9 cellular contexts compared by ENCODE assay signal in the genomic region with DNA sequence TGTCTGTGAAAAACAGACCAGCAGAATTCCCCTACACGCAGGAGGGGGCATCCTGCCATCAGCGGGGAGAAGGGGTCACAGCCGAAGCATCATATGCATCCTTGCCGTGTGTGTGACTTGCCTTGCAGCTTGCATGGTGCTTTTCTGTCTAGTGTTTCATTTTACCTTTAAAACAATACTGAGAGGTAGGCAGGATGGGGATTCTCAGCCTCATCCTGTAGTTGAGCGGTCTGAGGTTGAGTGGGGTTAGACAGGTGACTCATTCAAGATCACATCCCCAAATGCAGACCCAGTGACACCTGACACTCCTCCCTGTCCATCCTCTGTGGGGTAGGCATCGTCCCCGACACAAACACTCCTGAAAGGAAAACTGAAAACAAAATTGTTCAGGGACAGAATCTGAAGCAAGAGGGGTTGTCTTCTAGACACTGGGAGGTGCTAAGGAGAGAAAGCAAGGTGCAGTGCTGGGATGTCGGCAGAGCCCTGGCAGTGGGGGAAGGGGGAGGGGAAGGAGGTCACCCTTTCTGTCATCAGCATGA. TPM values are rescaled to one million over a fixed set of nuclear protein-coding genes. Genes with fewer than 3 reads are reported as not detected.
DNase-seq lines count a peak whose midpoint lies in the region; ATAC-seq, FAIRE-seq and TF ChIP-seq lines count a peak whose summit lies in the region.
"Had no signal": no experiment of that assay in that cellular context is flagged by ENCODE, and none has a peak within 500 bp of the region (broad histone marks: within the 10 kb centered on the region; RNA-seq: fewer than 3 reads in every experiment).

No MANE protein-coding gene starts in this region.

- H3K27ac ChIP-seq in testis (no peak overlapping the region), kidney (ENCODE audit: low read depth in 2 of 2, low read length in 2 of 2) (no peak overlapping the region), substantia nigra (ENCODE audit: low read depth, low read length, poor library complexity, severe bottlenecking) (no peak overlapping the region)
- H3K27ac ChIP-seq: epithelial cell of prostate had no signal

- no peak for FAIRE-seq in kidney (lab: Jason Lieb, UNC)

- no peaks in the 10 kb centered on the region for H3K9me3 ChIP-seq in testis
- no peaks in the 10 kb centered on the region for H3K9me3 ChIP-seq in kidney (ENCODE audit: control insufficient read depth in 1 of 2, low read length in 2 of 2)

- intact Hi-C loops in testis (cut with DNase I; ENCODE audit: low total_unique reads) (no loop called here), kidney (cut with DNase I) (no loop called here)

- H3K36me3 Mint-ChIP-seq in activated T-cell treated with anti-CD3 and anti-CD28 coated beads, Interleukin-2, amount 50 U/mL, for 4 hours (ENCODE audit: insufficient read depth): peaks cover 8% of the 10 kb centered on the region

- H3K4me3 ChIP-seq in testis (no peak overlapping the region), kidney (ENCODE audit: low read length in 2 of 2) (no peak overlapping the region)

- TF ChIP-seq CTCF in testis (IDR thresholded peaks at IDR 0.05): no peak
- TF ChIP-seq CTCF in kidney (IDR thresholded peaks at IDR 0.05; ENCODE audit: borderline replicate concordance, extremely low read depth, insufficient read depth): no peak

- no peaks in the 10 kb centered on the region for H3K9me3 Mint-ChIP-seq in activated T-cell treated with anti-CD3 and anti-CD28 coated beads, Interleukin-2, amount 50 U/mL, for 4 hours

- no peaks in the 10 kb centered on the region for H3K27me3 Mint-ChIP-seq in activated T-cell treated with anti-CD3 and anti-CD28 coated beads, Interleukin-2, amount 50 U/mL, for 4 hours (ENCODE audit: low read depth)

- H3K4me1 Mint-ChIP-seq in activated T-cell treated with anti-CD3 and anti-CD28 coated beads, Interleukin-2, amount 50 U/mL, for 4 hours (ENCODE audit: low read depth): peaks cover 92% of the 10 kb centered on the region

- H3K27me3 ChIP-seq in testis: no peaks in the 10 kb centered on the region

- peak; percentile 60 for DNase-seq in activated T-cell treated with anti-CD3 and anti-CD28 coated beads, Interleukin-2, amount 50 U/mL, for 4 hours
- DNase-seq in stimulated activated CD4-positive, alpha-beta T cell treated with anti-CD3 and anti-CD28 coated beads, Interleukin-2, amount 100 ng/mL, for 4 hours (ENCODE audit: low read depth): peak; percentile 51
- no peak for DNase-seq in testis
- no peak for DNase-seq in NCI-H2171 (lab: John Stamatoyannopoulos, UW)
- no peak for DNase-seq in kidney
- DNase-seq in substantia nigra (lab: John Stamatoyannopoulos, UW): no peak

- WGBS in testis, 2 donors: 71 to 76% methylated on average over 8 of the region's 8 CpGs

- no peaks in the 10 kb centered on the region for H3K36me3 ChIP-seq in testis (ENCODE audit: low read depth, missing control alignments)
- H3K36me3 ChIP-seq in kidney (ENCODE audit: control insufficient read depth in 1 of 2, insufficient read depth in 2 of 2, low read length in 2 of 2): no peaks in the 10 kb centered on the region

- no peaks in the 10 kb centered on the region for H3K4me1 ChIP-seq in testis
- H3K4me1 ChIP-seq in kidney (ENCODE audit: control insufficient read depth in 1 of 2, insufficient read depth in 1 of 2, low read depth in 1 of 2, low read length in 2 of 2): peaks cover 0 to 2% of the 10 kb centered on the region in 2 donors

- no peak for TF ChIP-seq POLR2A in testis (IDR thresholded peaks at IDR 0.05)

- H3K4me3 Mint-ChIP-seq in activated T-cell treated with anti-CD3 and anti-CD28 coated beads, Interleukin-2, amount 50 U/mL, for 4 hours: peak overlapping the region; percentile 69

- H3K9ac ChIP-seq in kidney (ENCODE audit: low read length in 2 of 2): no peak overlapping the region

- ATAC-seq in GM19351 (IDR thresholded peaks at IDR 0.05; ENCODE audit: unreplicated experiment): peak; percentile 77
- peak; percentile 51 for ATAC-seq in HG03378 (IDR thresholded peaks at IDR 0.05; ENCODE audit: unreplicated experiment)
- peak; percentile 82 to 83 for ATAC-seq in activated T-cell treated with anti-CD3 and anti-CD28 coated beads, Interleukin-2, amount 50 U/mL, for 4 hours

RNA-seq across cellular contexts. Expression of gene ARL4C, which starts 7.9 kb away (rescaled TPM):
- 10 to 100 TPM; 10.4 to 24.2 (median 23.7) TPM for total RNA-seq in activated T-cell treated with anti-CD3 and anti-CD28 coated beads, Interleukin-2, amount 50 U/mL, for 4 hours
- total RNA-seq in testis: 1 to 10 TPM; 1.3 to 3.0 TPM
- 4.4 TPM for polyA plus RNA-seq in testis (ENCODE audit: insufficient read depth, low read depth, low replicate concordance)
- total RNA-seq in kidney: 62.0 TPM
- polyA plus RNA-seq in kidney (ENCODE audit: insufficient read depth, low read depth, low replicate concordance): 2.7 TPM

Comparison
In these comparisons a context has a peak if more than half of its experiments do, and no peak if none do; other contexts are left out.
1. DNase-seq: peak in activated T-cell treated with anti-CD3 and anti-CD28 coated beads, Interleukin-2, amount 50 U/mL, for 4 hours (single experiment) and stimulated activated CD4-positive, alpha-beta T cell treated with anti-CD3 and anti-CD28 coated beads, Interleukin-2, amount 100 ng/mL, for 4 hours (single experiment); none in testis (single experiment), NCI-H2171 (single experiment), kidney (single experiment) and substantia nigra (0 of 49).
2. Peak in every context shown above with its lines, with median percentiles within 50 percentile points of each other: ATAC-seq.